8 cellular contexts compared by ENCODE assay signal in genomic region chr10:34994565-34995142, GRCh38.
DNase-seq lines count a peak whose midpoint lies in the region; ATAC-seq and TF ChIP-seq lines count a peak whose summit lies in the region.

No MANE protein-coding gene starts in this region.

- DNase-seq in CD1c-positive myeloid dendritic cell (ENCODE audit: extremely low spot score) (peak; percentile 47), NCI-H526 (lab: John Stamatoyannopoulos, UW) (peak; percentile 25 to 79), erythroblast (lab: John Stamatoyannopoulos, UW) (peak; percentile 46 to 59), substantia nigra (lab: John Stamatoyannopoulos, UW) (peak in 25 of 49 donors; percentile 2 to 26 (median 5))
- peak; percentile 73 for DNase-seq in activated CD8-positive, alpha-beta T cell treated with anti-CD3 and anti-CD28 coated beads for 36 hours
- DNase-seq in natural killer cell treated with Interleukin-12 subunit alpha and Interleukin-12 subunit beta and Interleukin-15 and Interleukin-18, amount 100 ng/mL, for 72 hours (ENCODE audit: low spot score) = no peak

- no peaks in the 10 kb centered on the region for H3K36me3 Mint-ChIP-seq in activated CD8-positive, alpha-beta T cell treated with anti-CD3 and anti-CD28 coated beads for 36 hours (ENCODE audit: low read depth)
- H3K36me3 Mint-ChIP-seq in natural killer cell treated with Interleukin-12 subunit alpha and Interleukin-12 subunit beta and Interleukin-15 and Interleukin-18, amount 100 ng/mL, for 72 hours = no peaks in the 10 kb centered on the region

- no peaks in the 10 kb centered on the region for H3K9me3 Mint-ChIP-seq in activated CD8-positive, alpha-beta T cell treated with anti-CD3 and anti-CD28 coated beads for 36 hours
- H3K9me3 Mint-ChIP-seq in natural killer cell treated with Interleukin-12 subunit alpha and Interleukin-12 subunit beta and Interleukin-15 and Interleukin-18, amount 100 ng/mL, for 72 hours = no peaks in the 10 kb centered on the region

- H3K27ac Mint-ChIP-seq in activated CD8-positive, alpha-beta T cell treated with anti-CD3 and anti-CD28 coated beads for 36 hours = peak overlapping the region; percentile 26
- peak overlapping the region in 1 of 2 donors; percentile 8 for H3K27ac Mint-ChIP-seq in natural killer cell treated with Interleukin-12 subunit alpha and Interleukin-12 subunit beta and Interleukin-15 and Interleukin-18, amount 100 ng/mL, for 72 hours

- no peak for TF ChIP-seq POLR2A in erythroblast (IDR thresholded peaks at IDR 0.05; ENCODE audit: low read length)

- no peak overlapping the region for H3K4me3 Mint-ChIP-seq in activated CD8-positive, alpha-beta T cell treated with anti-CD3 and anti-CD28 coated beads for 36 hours
- H3K4me3 Mint-ChIP-seq in natural killer cell treated with Interleukin-12 subunit alpha and Interleukin-12 subunit beta and Interleukin-15 and Interleukin-18, amount 100 ng/mL, for 72 hours = no peak overlapping the region

- H3K27ac ChIP-seq in substantia nigra (ENCODE audit: low read depth, low read length, poor library complexity, severe bottlenecking) = no peak overlapping the region

- H3K27me3 Mint-ChIP-seq in activated CD8-positive, alpha-beta T cell treated with anti-CD3 and anti-CD28 coated beads for 36 hours = no peaks in the 10 kb centered on the region
- no peaks in the 10 kb centered on the region for H3K27me3 Mint-ChIP-seq in natural killer cell treated with Interleukin-12 subunit alpha and Interleukin-12 subunit beta and Interleukin-15 and Interleukin-18, amount 100 ng/mL, for 72 hours

- POLR2A ChIA-PET in activated CD8-positive, alpha-beta T cell treated with anti-CD3 and anti-CD28 coated beads for 36 hours (lab: Charles Lee) = interaction anchor here (1.1 kb wide), 1 partner anchor 9 kb away, joined by 4 read pairs; no protein-coding TSS in a partner anchor

- CTCF ChIA-PET in activated CD8-positive, alpha-beta T cell treated with anti-CD3 and anti-CD28 coated beads for 36 hours (lab: Charles Lee) = interaction anchor here (0.6 to 3.6 kb wide), 48 partner anchors 8 to 641 kb away, joined by 3 to 21 read pairs (median 4); partner anchors contain the start of gene CREM

- ATAC-seq in GM19043 (IDR thresholded peaks at IDR 0.05; ENCODE audit: low read depth, unreplicated experiment) (peak; percentile 90), HG03139 (IDR thresholded peaks at IDR 0.05; ENCODE audit: unreplicated experiment) (peak; percentile 91)
- peak; percentile 93 for ATAC-seq in activated CD8-positive, alpha-beta T cell treated with anti-CD3 and anti-CD28 coated beads for 36 hours
- peak; percentile 43 to 80 for ATAC-seq in natural killer cell treated with Interleukin-12 subunit alpha and Interleukin-12 subunit beta and Interleukin-15 and Interleukin-18, amount 100 ng/mL, for 72 hours

- intact Hi-C loops in activated CD8-positive, alpha-beta T cell treated with anti-CD3 and anti-CD28 coated beads for 36 hours (cut with micrococcal nuclease) = loop anchor here (10.0 kb wide), 1 partner anchor 220 kb away; no protein-coding TSS in a partner anchor

- peak; percentile 79 for TF ChIP-seq CTCF in activated CD8-positive, alpha-beta T cell treated with anti-CD3 and anti-CD28 coated beads for 36 hours (IDR thresholded peaks at IDR 0.05)

- peaks cover 12% of the 10 kb centered on the region for H3K4me1 Mint-ChIP-seq in activated CD8-positive, alpha-beta T cell treated with anti-CD3 and anti-CD28 coated beads for 36 hours (ENCODE audit: low read depth)
- H3K4me1 Mint-ChIP-seq in natural killer cell treated with Interleukin-12 subunit alpha and Interleukin-12 subunit beta and Interleukin-15 and Interleukin-18, amount 100 ng/mL, for 72 hours (ENCODE audit: low read depth in 2 of 2) = peaks cover 9 to 10% of the 10 kb centered on the region in 2 donors
